In the genomic region with DNA sequence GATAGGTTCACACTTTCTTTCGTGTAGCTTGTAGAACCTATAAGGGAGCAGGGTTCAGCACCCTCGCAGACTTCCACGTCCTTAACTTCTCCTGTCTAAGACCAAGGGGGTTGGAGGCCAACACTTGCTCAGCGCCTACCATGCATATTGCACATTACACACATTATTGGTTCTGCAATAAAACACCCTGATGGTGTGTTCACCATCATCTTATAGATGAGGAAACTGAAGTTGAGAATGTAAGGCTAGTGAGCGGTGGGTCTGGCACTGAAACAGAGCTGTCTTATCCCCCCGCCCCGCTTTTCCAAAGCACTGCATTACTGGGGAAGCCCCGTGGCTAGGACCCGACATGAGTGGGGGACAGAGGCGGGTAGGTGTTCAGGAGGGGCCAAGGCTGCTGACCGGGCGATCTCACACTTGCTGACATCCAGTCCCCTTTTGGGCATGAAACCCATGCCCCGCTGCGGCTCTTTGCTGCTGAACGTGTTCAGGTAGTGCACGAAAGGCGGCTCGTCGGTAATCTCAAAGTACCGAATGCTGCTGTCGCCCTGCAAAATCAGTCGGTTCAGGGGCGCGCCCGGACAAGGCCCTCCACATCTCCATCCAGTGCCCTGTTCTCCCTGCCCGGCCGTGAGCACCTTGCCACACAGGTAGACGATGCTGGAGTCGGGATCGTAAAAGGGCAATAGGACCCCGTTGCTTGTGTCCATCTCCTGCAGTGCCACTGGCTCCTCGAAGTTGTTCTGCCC, we compare ENCODE assay signal across 8 cellular contexts.
A peak's percentile ranks its signal among the peaks of the same experiment; 100 is the strongest.
DNase-seq lines count a peak whose midpoint lies in the region; ATAC-seq and TF ChIP-seq lines count a peak whose summit lies in the region.

No MANE protein-coding gene starts in this region.

- no peak for ATAC-seq in GM19452 (IDR thresholded peaks at IDR 0.05; ENCODE audit: unreplicated experiment)

- H3K4me3 ChIP-seq in iPS DF 6.9 (ENCODE audit: low read length), result peak overlapping the region; percentile 43; the same call in 1 of the 2 replicates

- H3K36me3 ChIP-seq in iPS DF 6.9 (ENCODE audit: control insufficient read depth, insufficient read depth, low read length), result peaks cover 4% of the 10 kb centered on the region; the same call in 1 of the 2 replicates

- peaks cover 17% of the 10 kb centered on the region for H3K4me1 ChIP-seq in iPS DF 6.9 (ENCODE audit: control insufficient read depth, insufficient read depth, low read length)

- peaks cover 14% of the 10 kb centered on the region for H3K27me3 ChIP-seq in iPS DF 6.9 (ENCODE audit: control insufficient read depth, insufficient read depth, low read length)

- H3K27ac ChIP-seq in VCaP (peak overlapping the region; percentile 86; the same call in 1 of the 2 replicates), iPS DF 6.9 (ENCODE audit: low read length) (no peak overlapping the region)

- no CpG with 5 or more reads among the region's 32 CpGs for WGBS in iPS DF 6.9 (ENCODE audit: insufficient coverage, insufficient read length)

- no peaks in the 10 kb centered on the region for H3K9me3 ChIP-seq in iPS DF 6.9 (ENCODE audit: control insufficient read depth, insufficient read depth, low read length)

- DNase-seq in NCI-H82 (lab: John Stamatoyannopoulos, UW) (peak; percentile 53), NCI-H82 treated with DMSO at 0.1 percent for 48 hours (lab: John Stamatoyannopoulos, UW; ENCODE audit: unreplicated experiment) (no peak), iPS DF 6.9 (ENCODE audit: low read depth, low spot score) (no peak), HUDEP-2 (lab: John Stamatoyannopoulos, UW; ENCODE audit: unreplicated experiment in 76 of 76) (no peak), NCI-H524 (lab: John Stamatoyannopoulos, UW) (no peak)
- peak; percentile 45 for DNase-seq in stimulated activated CD8-positive, alpha-beta memory T cell treated with anti-CD3 and anti-CD28 coated beads, Interleukin-4, amount 100 ng/mL, for 48 hours

- no peak for TF ChIP-seq CTCF in VCaP (conservative IDR thresholded peaks at IDR 0.05)

Comparison
In these comparisons a context has a peak if more than half of its experiments do, and no peak if none do; other contexts are left out.
1. DNase-seq: peak in NCI-H82 (single experiment) and stimulated activated CD8-positive, alpha-beta memory T cell treated with anti-CD3 and anti-CD28 coated beads, Interleukin-4, amount 100 ng/mL, for 48 hours (single experiment); none in NCI-H82 treated with DMSO at 0.1 percent for 48 hours (single experiment), iPS DF 6.9 (single experiment), HUDEP-2 (0 of 76) and NCI-H524 (0 of 2).